In genomic region chr11:86931965-86932332, GRCh38 we compare ENCODE assay signal across 1 cellular context.
A peak's percentile ranks its signal among the peaks of the same experiment; 100 is the strongest.
TF ChIP-seq lines count a peak whose summit lies in the region.

No MANE protein-coding gene starts in this region.

TF ChIP-seq in K562, 482 proteins besides CTCF, POLR2A, EP300 and RAD21 (continued from another document and continues in another):
- TF ChIP-seq FOXO4 (CRISPR knock-in tag; IDR thresholded peaks at IDR 0.05) = no peak
- TF ChIP-seq CBX3 (IDR thresholded peaks at IDR 0.05; ENCODE audit: borderline replicate concordance in 1 of 2, low read length in 2 of 2) = no peak
- peak; percentile 75 for TF ChIP-seq CREM (IDR thresholded peaks at IDR 0.05; ENCODE audit: low read depth)
- TF ChIP-seq SMARCB1 (IDR thresholded peaks at IDR 0.05; ENCODE audit: insufficient read length, low read depth) = no peak
- TF ChIP-seq ZNF584 (CRISPR knock-in tag; IDR thresholded peaks at IDR 0.05; ENCODE audit: low read depth) = no peak
- no peak for TF ChIP-seq MAFF (IDR thresholded peaks at IDR 0.05; ENCODE audit: low read length)
- TF ChIP-seq ZNF354B (CRISPR knock-in tag; IDR thresholded peaks at IDR 0.05) = no peak
- TF ChIP-seq POLR3A (IDR thresholded peaks at IDR 0.05; ENCODE audit: borderline replicate concordance, extremely low read depth, insufficient read depth, insufficient read length) = no peak
- TF ChIP-seq MYNN (IDR thresholded peaks at IDR 0.05) = no peak
- no peak for TF ChIP-seq MYNN (CRISPR knock-in tag; IDR thresholded peaks at IDR 0.05)
- TF ChIP-seq DMBX1 (CRISPR knock-in tag; IDR thresholded peaks at IDR 0.05; ENCODE audit: borderline replicate concordance) = no peak
- no peak for TF ChIP-seq POLR2AphosphoS2 (IDR thresholded peaks at IDR 0.05; ENCODE audit: low read length)
- no peak for TF ChIP-seq PHB2 (IDR thresholded peaks at IDR 0.05; ENCODE audit: low read depth)
- no peak for TF ChIP-seq ATF6 (CRISPR knock-in tag; IDR thresholded peaks at IDR 0.05)
- no peak for TF ChIP-seq ZNF449 (CRISPR knock-in tag; IDR thresholded peaks at IDR 0.05)
- TF ChIP-seq LEF1 (IDR thresholded peaks at IDR 0.05) = 0 out of 2 replicates have a peak, but pooled peaks have one; percentile 5
- no peak for TF ChIP-seq SAFB2 (IDR thresholded peaks at IDR 0.05; ENCODE audit: borderline replicate concordance, low read depth, low read length, severe bottlenecking)
- no peak for TF ChIP-seq CREB1 (IDR thresholded peaks at IDR 0.05)
- peak; percentile 53 for TF ChIP-seq CREB1 (CRISPR knock-in tag; IDR thresholded peaks at IDR 0.05)
- TF ChIP-seq TBL1XR1 (IDR thresholded peaks at IDR 0.05; ENCODE audit: low read length in 2 of 2) = peak in 1 of 2 experiments; percentile 28; a peak in 1 of 4 replicates
- TF ChIP-seq CHD4 (IDR thresholded peaks at IDR 0.05; ENCODE audit: insufficient read depth, insufficient replicate concordance, low read depth, low read length, poor library complexity, severe bottlenecking) = no peak
- TF ChIP-seq NCOA2 (IDR thresholded peaks at IDR 0.05; ENCODE audit: partially characterized antibody in 2 of 2) = no peak
- TF ChIP-seq KDM1A (IDR thresholded peaks at IDR 0.05) = 0 out of 4 replicates have a peak, but pooled peaks of 1 of the 2 experiments have one; percentile 65
- 0 out of 2 replicates have a peak, but pooled peaks have one; percentile 32 for TF ChIP-seq SP1 (CRISPR knock-in tag; IDR thresholded peaks at IDR 0.05)
- TF ChIP-seq ATF2 (CRISPR knock-in tag; IDR thresholded peaks at IDR 0.05) = no peak
- no peak for TF ChIP-seq RBM17 (IDR thresholded peaks at IDR 0.05; ENCODE audit: borderline replicate concordance, low read depth, low read length)
- no peak for TF ChIP-seq FOS (IDR thresholded peaks at IDR 0.05; ENCODE audit: extremely low read depth, insufficient read length)
- TF ChIP-seq MEF2D (tag; conservative IDR thresholded peaks at IDR 0.05; ENCODE audit: low read depth) = no peak
- TF ChIP-seq SMAD1 (IDR thresholded peaks at IDR 0.05; ENCODE audit: low read depth, low read length, partially characterized antibody) = no peak
- no peak for TF ChIP-seq KLF13 (tag; IDR thresholded peaks at IDR 0.05; ENCODE audit: borderline replicate concordance, low read depth)
- no peak for TF ChIP-seq E2F3 (CRISPR knock-in tag; IDR thresholded peaks at IDR 0.05)
- TF ChIP-seq ATF1 (CRISPR knock-in tag; IDR thresholded peaks at IDR 0.05) = no peak
- TF ChIP-seq ATF1 (tag; IDR thresholded peaks at IDR 0.05) = peak; percentile 82
- TF ChIP-seq YBX1 (IDR thresholded peaks at IDR 0.05) = no peak
- no peak for TF ChIP-seq RREB1 (CRISPR knock-in tag; IDR thresholded peaks at IDR 0.05)
- TF ChIP-seq POLR2B (IDR thresholded peaks at IDR 0.05; ENCODE audit: low read depth, partially characterized antibody) = no peak
- no peak for TF ChIP-seq POLR3G (IDR thresholded peaks at IDR 0.05; ENCODE audit: extremely low read depth, insufficient read length, insufficient replicate concordance)
- no peak for TF ChIP-seq HIVEP1 (CRISPR knock-in tag; IDR thresholded peaks at IDR 0.05)
- no peak for TF ChIP-seq ZNF146 (CRISPR knock-in tag; IDR thresholded peaks at IDR 0.05; ENCODE audit: unreplicated experiment)
- TF ChIP-seq NFE2L1 (tag; IDR thresholded peaks at IDR 0.05; ENCODE audit: borderline replicate concordance, low read depth) = no peak
- TF ChIP-seq HNRNPUL1 (IDR thresholded peaks at IDR 0.05; ENCODE audit: low read length) = no peak
- no peak for TF ChIP-seq XRCC3 (IDR thresholded peaks at IDR 0.05)
- no peak for TF ChIP-seq MED1 (CRISPR knock-in tag; IDR thresholded peaks at IDR 0.05; ENCODE audit: borderline replicate concordance)
- TF ChIP-seq BRD9 (IDR thresholded peaks at IDR 0.05; ENCODE audit: low read depth, partially characterized antibody) = peak; percentile 8
- TF ChIP-seq STAG1 (CRISPR knock-in tag; IDR thresholded peaks at IDR 0.05; ENCODE audit: borderline replicate concordance) = no peak
- 0 out of 2 replicates have a peak, but pooled peaks have one; percentile 3 for TF ChIP-seq ZNF175 (CRISPR knock-in tag; IDR thresholded peaks at IDR 0.05; ENCODE audit: low read depth)
- no peak for TF ChIP-seq E2F8 (IDR thresholded peaks at IDR 0.05; ENCODE audit: low read depth, partially characterized antibody)
- no peak for TF ChIP-seq KLF1 (tag; IDR thresholded peaks at IDR 0.05)
- no peak for TF ChIP-seq IRF2 (CRISPR knock-in tag; IDR thresholded peaks at IDR 0.05)
- no peak for TF ChIP-seq STAT5B (CRISPR knock-in tag; IDR thresholded peaks at IDR 0.05)
- TF ChIP-seq NBN (IDR thresholded peaks at IDR 0.05; ENCODE audit: low read depth) = peak; percentile 21; the same call in 1 of the 2 replicates
- TF ChIP-seq FOXM1 (IDR thresholded peaks at IDR 0.05; ENCODE audit: low read depth) = peak; percentile 17
- no peak for TF ChIP-seq FOXM1 (CRISPR knock-in tag; IDR thresholded peaks at IDR 0.05; ENCODE audit: low read depth)
- TF ChIP-seq ZNF644 (tag; IDR thresholded peaks at IDR 0.05; ENCODE audit: low read depth) = peak; percentile 58; the same call in 1 of the 2 replicates
- TF ChIP-seq USF2 (CRISPR knock-in tag; IDR thresholded peaks at IDR 0.05) = peak; percentile 73
- no peak for TF ChIP-seq ZNF121 (CRISPR knock-in tag; conservative IDR thresholded peaks at IDR 0.05)
